ENCODE assay signal across 9 cellular contexts in the genomic region with DNA sequence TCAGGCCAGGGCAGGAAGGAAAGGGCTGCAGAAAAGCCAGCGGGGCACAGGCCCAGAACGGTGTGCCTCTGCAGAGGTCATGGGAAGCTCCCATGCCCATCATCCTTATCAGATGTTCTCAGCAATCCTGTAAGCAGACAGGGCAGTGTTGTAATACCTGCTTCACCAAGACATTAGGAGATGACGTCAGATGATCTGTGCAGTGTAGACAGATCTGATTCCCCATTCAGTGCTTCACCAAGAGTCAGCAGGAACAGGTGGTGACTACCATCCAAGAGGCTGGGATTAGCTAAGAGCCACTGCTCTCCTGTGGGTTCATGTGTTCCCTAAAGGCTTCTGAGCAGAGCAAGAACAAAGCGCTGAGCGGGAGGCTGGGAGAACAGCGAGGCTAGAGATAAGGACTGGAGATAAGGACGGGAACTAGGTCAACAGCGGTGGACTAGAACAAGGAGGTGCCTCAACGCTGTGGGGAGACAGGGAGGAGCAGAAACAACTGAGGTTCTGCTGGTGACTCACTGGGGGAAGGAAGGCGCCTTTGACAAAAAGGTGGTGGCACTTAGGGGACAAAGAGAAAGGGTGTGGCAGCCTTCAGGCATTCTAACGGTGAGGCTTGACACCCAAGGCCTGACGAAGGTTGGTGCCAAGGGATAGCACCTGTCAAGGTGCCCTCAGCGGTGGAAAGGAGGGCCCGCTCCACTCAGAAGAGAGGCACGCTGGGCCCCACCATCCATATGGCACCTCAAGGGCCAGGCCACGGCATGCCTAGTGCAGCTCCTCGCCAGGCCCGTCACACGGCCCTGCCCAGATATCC. TPM values are rescaled to one million over a fixed set of nuclear protein-coding genes. Genes with fewer than 3 reads are reported as not detected.
A peak's percentile ranks its signal among the peaks of the same experiment; 100 is the strongest.
DNase-seq lines count a peak whose midpoint lies in the region; ATAC-seq, FAIRE-seq and TF ChIP-seq lines count a peak whose summit lies in the region.
"Had no signal": no experiment of that assay in that cellular context is flagged by ENCODE, and none has a peak within 500 bp of the region (broad histone marks: within the 10 kb centered on the region; RNA-seq: fewer than 3 reads in every experiment).

No MANE protein-coding gene starts in this region.

- in situ Hi-C loops in HepG2 (cut with HindIII; ENCODE audit: extremely low pct_ligation_motif_present, low pct_unique_long_range_greater_than_20kb) = no loop called here

- ATAC-seq in HepG2 = peak; percentile 57
- no peak for ATAC-seq in HG02938 (IDR thresholded peaks at IDR 0.05; ENCODE audit: unreplicated experiment)
- ATAC-seq in HG02884 (IDR thresholded peaks at IDR 0.05; ENCODE audit: unreplicated experiment) = no peak

- H3K9ac ChIP-seq in HepG2 (ENCODE audit: insufficient read depth, low read depth, low read length) = peak overlapping the region; percentile 12

- TF ChIP-seq CTCF in GM12865 (IDR thresholded peaks at IDR 0.05; ENCODE audit: insufficient read depth, low read depth, low read length, missing control alignments) (no peak), HepG2 (CRISPR knock-in tag; IDR thresholded peaks at IDR 0.05) (no peak)

- BruUV-seq in HepG2 (replicated peaks; lab: Mats Ljungman, UMichigan) = no TSS peak

- peak; percentile 96 for FAIRE-seq in HepG2 (lab: Jason Lieb, UNC)
- FAIRE-seq: islet of Langerhans had no signal

- H3K4me2 ChIP-seq in HepG2 (ENCODE audit: low read depth, low read length) = peak overlapping the region; percentile 57

- TF ChIP-seq RAD21 in HepG2 (CRISPR knock-in tag; IDR thresholded peaks at IDR 0.05) = no peak

- no peaks in the 10 kb centered on the region for H3K27me3 ChIP-seq in HepG2 (ENCODE audit: control insufficient read depth in 1 of 2, insufficient read depth in 2 of 2, low read length in 2 of 2)

- 32 to 54% (median 50%) methylated on average over 19 of the region's 19 CpGs for whole genome bisulfite sequencing in adipose tissue, 3 donors
- WGBS in HepG2 (ENCODE audit: low lambda C conversion rate) = 23% methylated on average over 14 of the region's 19 CpGs

- peaks cover 86% of the 10 kb centered on the region for H3K4me1 ChIP-seq in HepG2 (ENCODE audit: insufficient read depth, low read length)

- H3K27ac ChIP-seq in adipose tissue (ENCODE audit: low read depth, low read length) = peak overlapping the region; percentile 13
- peak overlapping the region; percentile 45 for H3K27ac ChIP-seq in HepG2 (ENCODE audit: extremely low read length, insufficient read depth, low read length)

- peak; percentile 26 for DNase-seq in GM12865 (ENCODE audit: low read depth)
- peak; percentile 51 for DNase-seq in T follicular helper cell (ENCODE audit: low read depth)
- peak; percentile 88 for DNase-seq in HepG2 (ENCODE audit: low spot score)
- peak; percentile 43 to 50 for DNase-seq in stimulated activated CD8-positive, alpha-beta memory T cell treated with anti-CD3 and anti-CD28 coated beads, Interleukin-15, amount 100 ng/mL, for 48 hours (ENCODE audit: low read depth in 2 of 2)
- no peak for DNase-seq in NCI-H1436 treated with DMSO at 0.1 percent for 48 hours (lab: John Stamatoyannopoulos, UW)

- TF ChIP-seq EP300 in HepG2 (IDR thresholded peaks at IDR 0.05; ENCODE audit: low read depth in 2 of 2, low read length in 2 of 2) (peak in 1 of 2 experiments; percentile 81; a peak in 2 of 4 replicates), HepG2 (CRISPR knock-in tag; IDR thresholded peaks at IDR 0.05; ENCODE audit: borderline replicate concordance) (peak; percentile 64; the same call in 1 of the 2 replicates)

- POLR2A ChIA-PET in HepG2 (lab: Yijun Ruan, JAX) = interaction anchor here (0.7 to 3.0 kb wide), 6 partner anchors 12 to 31 kb away, joined by 3 to 34 read pairs (median 6); partner anchors contain the start of genes CCDC12 and NBEAL2

- intact Hi-C loops in HepG2 (cut with micrococcal nuclease; ENCODE audit: unreplicated experiment) = no loop called here

- TF ChIP-seq POLR2A in HepG2 (IDR thresholded peaks at IDR 0.05; ENCODE audit: insufficient read depth in 1 of 2, low read depth in 2 of 2, low read length in 2 of 2) = no peak

- H3K4me3 ChIP-seq in GM12865 (ENCODE audit: low read depth, low read length) (no peak overlapping the region), HepG2 (replicated peaks in 1 of 3; ENCODE audit: insufficient read depth in 1 of 3, low read depth in 2 of 3, low read length in 3 of 3) (peak overlapping the region in 1 of 3 experiments; percentile 39; a peak in 1 of 6 replicates)

- peaks cover 82% of the 10 kb centered on the region for H3K79me2 ChIP-seq in HepG2 (ENCODE audit: insufficient read depth, low read length)

- CTCF ChIA-PET in HepG2 (lab: Yijun Ruan, JAX; ENCODE audit: low intra/inter-chr PET ratio, low total read pairs) = no interaction called here

- no peak overlapping the region for H2AFZ ChIP-seq in HepG2 (ENCODE audit: low read length)

- H4K20me1 ChIP-seq in HepG2 (ENCODE audit: insufficient read depth, low read length) = peaks cover 58% of the 10 kb centered on the region

- no peaks in the 10 kb centered on the region for H3K9me3 ChIP-seq in HepG2 (ENCODE audit: low read length)

- peaks cover 0 to 8% of the 10 kb centered on the region in 2 experiments; a peak in 2 of 5 replicates for H3K36me3 ChIP-seq in HepG2 (replicated peaks in 1 of 2; ENCODE audit: control insufficient read depth in 1 of 2, insufficient read depth in 2 of 2, low read length in 2 of 2)

TF ChIP-seq in HepG2, 621 proteins besides CTCF, POLR2A, EP300 and RAD21 (continues in another document):
- TF ChIP-seq ZMAT5 (CRISPR knock-in tag; IDR thresholded peaks at IDR 0.05; ENCODE audit: borderline replicate concordance, low read depth) = no peak
- no peak for TF ChIP-seq NR3C1 (CRISPR knock-in tag; IDR thresholded peaks at IDR 0.05)
- TF ChIP-seq SMARCE1 (IDR thresholded peaks at IDR 0.05; ENCODE audit: borderline replicate concordance) = no peak
- peak; percentile 62; the same call in 1 of the 2 replicates for TF ChIP-seq ZNF644 (CRISPR knock-in tag; IDR thresholded peaks at IDR 0.05; ENCODE audit: low read depth)

RNA-seq across cellular contexts. Expression of gene CCDC12, which starts 28.4 kb away (rescaled TPM):
- polyA plus RNA-seq in adipose tissue (10 to 100 TPM; 32.5 to 59.5 (median 51.5) TPM), HepG2 (2011; rRNA removed) (28.9 and 30.1 TPM in 2 replicates)
- 49.5 and 55.2 TPM in 2 replicates for total RNA-seq in HepG2 (2016; rRNA removed; fragmentation: Illumina TruSeq; extraction: Trizol)
- total RNA-seq in HepG2 (2016; cell fraction: cytosol; rRNA removed; fragmentation: Illumina TruSeq; extraction: Trizol; ENCODE audit: low read depth) = 28.7 and 32.4 TPM in 2 replicates
- 52.2 and 56.9 TPM in 2 replicates for total RNA-seq in HepG2 (2016; cell fraction: insoluble cytoplasmic fraction; rRNA removed; fragmentation: Illumina TruSeq; extraction: Trizol)
- total RNA-seq in HepG2 (2016; cell fraction: membrane; rRNA removed; fragmentation: Illumina TruSeq; extraction: Trizol) = 27.1 and 29.7 TPM in 2 replicates
- total RNA-seq in HepG2 (2016; cell fraction: nucleus; rRNA removed; fragmentation: Illumina TruSeq; extraction: Trizol) = 28.6 and 32.0 TPM in 2 replicates
- 32.7 and 35.6 TPM in 2 replicates for polyA plus RNA-seq in HepG2 (2011; cell fraction: cytosol; rRNA removed)
- polyA plus RNA-seq in HepG2 (2011; cell fraction: nucleus; rRNA removed) = 40.0 and 40.6 TPM in 2 replicates
- polyA plus RNA-seq in HepG2 (2012) = 26.3 and 31.7 TPM in 2 replicates
- polyA plus RNA-seq in HepG2 (2016; cell fraction: cytosol; fragmentation: Illumina TruSeq; extraction: Trizol; ENCODE audit: low read depth) = 14.7 and 15.4 TPM in 2 replicates
- polyA plus RNA-seq in HepG2 (2016; cell fraction: insoluble cytoplasmic fraction; fragmentation: Illumina TruSeq; extraction: Trizol; ENCODE audit: low read depth) = 73.4 and 79.9 TPM in 2 replicates
- 18.7 and 18.8 TPM in 2 replicates for polyA plus RNA-seq in HepG2 (2016; cell fraction: membrane; fragmentation: Illumina TruSeq; extraction: Trizol; ENCODE audit: low read depth)
- polyA plus RNA-seq in HepG2 (2016; cell fraction: nucleus; fragmentation: Illumina TruSeq; extraction: Trizol; ENCODE audit: insufficient read depth, low read depth) = 55.2 TPM in 2 replicates
- 53.2 and 59.2 TPM in 2 replicates for polyA minus RNA-seq in HepG2 (2011; rRNA and poly(A)+ RNA removed; ENCODE audit: low replicate concordance)
- 9.3 and 12.2 TPM in 2 replicates for polyA minus RNA-seq in HepG2 (2011; cell fraction: cytosol; rRNA and poly(A)+ RNA removed)
- polyA minus RNA-seq in HepG2 (2011; cell fraction: nucleus; rRNA and poly(A)+ RNA removed) = 41.3 and 55.9 TPM in 2 replicates

RNA-seq across cellular contexts. Expression of gene NBEAL2, which starts 31.3 kb away (rescaled TPM):
- polyA plus RNA-seq in adipose tissue (10 to 100 TPM; 42.6 to 49.7 (median 42.8) TPM), HepG2 (2011; rRNA removed) (12.4 and 15.8 TPM in 2 replicates)
- 6.0 and 9.7 TPM in 2 replicates for total RNA-seq in HepG2 (2016; rRNA removed; fragmentation: Illumina TruSeq; extraction: Trizol)
- 1.8 and 2.7 TPM in 2 replicates for total RNA-seq in HepG2 (2016; cell fraction: cytosol; rRNA removed; fragmentation: Illumina TruSeq; extraction: Trizol; ENCODE audit: low read depth)
- total RNA-seq in HepG2 (2016; cell fraction: insoluble cytoplasmic fraction; rRNA removed; fragmentation: Illumina TruSeq; extraction: Trizol) = 6.0 and 8.3 TPM in 2 replicates
- 4.1 and 4.3 TPM in 2 replicates for total RNA-seq in HepG2 (2016; cell fraction: membrane; rRNA removed; fragmentation: Illumina TruSeq; extraction: Trizol)
- total RNA-seq in HepG2 (2016; cell fraction: nucleus; rRNA removed; fragmentation: Illumina TruSeq; extraction: Trizol) = 14.8 and 19.9 TPM in 2 replicates
- 3.6 and 4.9 TPM in 2 replicates for polyA plus RNA-seq in HepG2 (2011; cell fraction: cytosol; rRNA removed)
- polyA plus RNA-seq in HepG2 (2011; cell fraction: nucleus; rRNA removed) = 222 and 246 TPM in 2 replicates
- polyA plus RNA-seq in HepG2 (2012) = 7.9 and 16.7 TPM in 2 replicates
- polyA plus RNA-seq in HepG2 (2016; cell fraction: cytosol; fragmentation: Illumina TruSeq; extraction: Trizol; ENCODE audit: low read depth) = 0.67 and 0.80 TPM in 2 replicates
- polyA plus RNA-seq in HepG2 (2016; cell fraction: insoluble cytoplasmic fraction; fragmentation: Illumina TruSeq; extraction: Trizol; ENCODE audit: low read depth) = 6.4 and 7.7 TPM in 2 replicates
- polyA plus RNA-seq in HepG2 (2016; cell fraction: membrane; fragmentation: Illumina TruSeq; extraction: Trizol; ENCODE audit: low read depth) = 1.5 and 1.8 TPM in 2 replicates
- 69.9 and 76.5 TPM in 2 replicates for polyA plus RNA-seq in HepG2 (2016; cell fraction: nucleus; fragmentation: Illumina TruSeq; extraction: Trizol; ENCODE audit: insufficient read depth, low read depth)
- polyA minus RNA-seq in HepG2 (2011; rRNA and poly(A)+ RNA removed; ENCODE audit: low replicate concordance) = 8.9 and 19.6 TPM in 2 replicates
- 2.9 and 3.9 TPM in 2 replicates for polyA minus RNA-seq in HepG2 (2011; cell fraction: cytosol; rRNA and poly(A)+ RNA removed)
- 18.7 and 21.3 TPM in 2 replicates for polyA minus RNA-seq in HepG2 (2011; cell fraction: nucleus; rRNA and poly(A)+ RNA removed)
